In the genomic region with DNA sequence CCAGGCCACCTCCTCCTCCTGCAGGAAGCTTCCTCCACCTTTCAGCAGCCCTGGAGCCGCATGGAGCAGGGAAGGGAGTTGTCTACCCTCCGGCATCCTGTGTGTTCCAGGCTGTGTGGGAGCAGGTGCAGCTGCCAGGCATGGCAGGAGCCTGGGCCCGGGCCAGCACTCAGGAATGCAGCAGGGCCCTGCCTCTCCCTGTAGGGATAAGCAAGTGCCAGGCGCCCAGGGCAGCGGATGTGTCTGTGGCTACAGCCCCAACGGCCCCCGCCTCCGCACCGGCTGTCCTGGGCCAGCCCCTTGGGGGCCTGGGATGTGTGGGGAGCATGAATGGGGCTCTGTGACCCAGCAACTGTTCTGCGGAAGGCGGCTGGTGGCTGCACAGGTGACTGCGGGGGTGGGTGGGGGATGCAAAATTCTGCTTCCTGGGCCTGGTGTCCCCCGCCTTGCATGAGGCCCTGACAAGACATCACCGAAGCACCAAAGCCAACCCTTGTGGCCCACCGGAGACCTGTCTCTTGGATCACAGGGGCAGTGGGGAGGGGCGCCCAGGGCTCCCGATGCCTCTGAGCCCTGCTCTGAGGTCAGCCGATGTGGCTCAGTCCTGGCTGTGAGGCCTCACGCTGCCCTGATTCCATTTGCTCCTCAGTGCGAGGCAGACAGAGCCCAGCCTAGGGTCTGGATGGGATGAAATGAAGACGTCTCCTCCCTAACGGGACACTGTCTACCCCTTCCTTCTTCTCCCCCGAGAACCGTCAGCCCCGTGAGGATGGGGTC, we compare ENCODE assay signal across 1 cellular context.
TF ChIP-seq lines count a peak whose summit lies in the region.

No MANE protein-coding gene starts in this region.

TF ChIP-seq in GM12878, 131 proteins besides CTCF, POLR2A, EP300 and RAD21:
- peak in 1 of 2 experiments; percentile 75; a peak in 2 of 3 replicates for TF ChIP-seq EGR1 (IDR thresholded peaks at IDR 0.05; ENCODE audit: borderline replicate concordance in 1 of 2, low read depth in 2 of 2, low read length in 2 of 2)
- 0 out of 2 replicates have a peak, but pooled peaks have one; percentile 21 for TF ChIP-seq NR2F1 (conservative IDR thresholded peaks at IDR 0.05)
- TF ChIP-seq, protein P1, sequence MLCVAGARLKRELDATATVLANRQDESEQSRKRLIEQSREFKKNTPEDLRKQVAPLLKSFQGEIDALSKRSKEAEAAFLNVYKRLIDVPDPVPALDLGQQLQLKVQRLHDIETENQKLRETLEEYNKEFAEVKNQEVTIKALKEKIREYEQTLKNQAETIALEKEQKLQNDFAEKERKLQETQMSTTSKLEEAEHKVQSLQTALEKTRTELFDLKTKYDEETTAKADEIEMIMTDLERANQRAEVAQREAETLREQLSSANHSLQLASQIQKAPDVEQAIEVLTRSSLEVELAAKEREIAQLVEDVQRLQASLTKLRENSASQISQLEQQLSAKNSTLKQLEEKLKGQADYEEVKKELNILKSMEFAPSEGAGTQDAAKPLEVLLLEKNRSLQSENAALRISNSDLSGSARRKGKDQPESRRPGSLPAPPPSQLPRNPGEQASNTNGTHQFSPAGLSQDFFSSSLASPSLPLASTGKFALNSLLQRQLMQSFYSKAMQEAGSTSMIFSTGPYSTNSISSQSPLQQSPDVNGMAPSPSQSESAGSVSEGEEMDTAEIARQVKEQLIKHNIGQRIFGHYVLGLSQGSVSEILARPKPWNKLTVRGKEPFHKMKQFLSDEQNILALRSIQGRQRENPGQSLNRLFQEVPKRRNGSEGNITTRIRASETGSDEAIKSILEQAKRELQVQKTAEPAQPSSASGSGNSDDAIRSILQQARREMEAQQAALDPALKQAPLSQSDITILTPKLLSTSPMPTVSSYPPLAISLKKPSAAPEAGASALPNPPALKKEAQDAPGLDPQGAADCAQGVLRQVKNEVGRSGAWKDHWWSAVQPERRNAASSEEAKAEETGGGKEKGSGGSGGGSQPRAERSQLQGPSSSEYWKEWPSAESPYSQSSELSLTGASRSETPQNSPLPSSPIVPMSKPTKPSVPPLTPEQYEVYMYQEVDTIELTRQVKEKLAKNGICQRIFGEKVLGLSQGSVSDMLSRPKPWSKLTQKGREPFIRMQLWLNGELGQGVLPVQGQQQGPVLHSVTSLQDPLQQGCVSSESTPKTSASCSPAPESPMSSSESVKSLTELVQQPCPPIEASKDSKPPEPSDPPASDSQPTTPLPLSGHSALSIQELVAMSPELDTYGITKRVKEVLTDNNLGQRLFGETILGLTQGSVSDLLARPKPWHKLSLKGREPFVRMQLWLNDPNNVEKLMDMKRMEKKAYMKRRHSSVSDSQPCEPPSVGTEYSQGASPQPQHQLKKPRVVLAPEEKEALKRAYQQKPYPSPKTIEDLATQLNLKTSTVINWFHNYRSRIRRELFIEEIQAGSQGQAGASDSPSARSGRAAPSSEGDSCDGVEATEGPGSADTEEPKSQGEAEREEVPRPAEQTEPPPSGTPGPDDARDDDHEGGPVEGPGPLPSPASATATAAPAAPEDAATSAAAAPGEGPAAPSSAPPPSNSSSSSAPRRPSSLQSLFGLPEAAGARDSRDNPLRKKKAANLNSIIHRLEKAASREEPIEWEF (IDR thresholded peaks at IDR 0.05; ENCODE audit: insufficient replicate concordance, low read depth, low read length), result no peak
TF ChIP-seq in GM12878: peak in this region for 2.
